In genomic region chr12:9732966-9733461, GRCh38 we compare ENCODE assay signal across 10 cellular contexts. TPM values are rescaled to one million over a fixed set of nuclear protein-coding genes. Genes with fewer than 3 reads are reported as not detected.
DNase-seq lines count a peak whose midpoint lies in the region; ATAC-seq and TF ChIP-seq lines count a peak whose summit lies in the region.
"Had no signal": no experiment of that assay in that cellular context is flagged by ENCODE, and none has a peak within 500 bp of the region (broad histone marks: within the 10 kb centered on the region; RNA-seq: fewer than 3 reads in every experiment).

CLECL1 (minus strand) TSS chr12:9733097.

- H3K27ac Mint-ChIP-seq in activated CD4-positive, alpha-beta T cell treated with anti-CD3 and anti-CD28 coated beads for 36 hours, result peak within 1 kb of the TSS; percentile 84
- peak within 1 kb of the TSS; percentile 86 for H3K27ac Mint-ChIP-seq in T-helper 1 cell treated with Interleukin-12 subunit alpha and Interleukin-12 subunit beta and Interleukin-4 antibody, amounts not matched to agents 30 μg/mL and 1 μg/mL, for 36 hours
- H3K27ac Mint-ChIP-seq in stimulated activated naive B cell treated with anti-CD40 and anti-IgM and Interleukin-4, amounts not matched to agents 10 μg/mL and 1 μg/mL and 100 μg/mL, for 72 hours, result peak within 1 kb of the TSS; percentile 96
- no peak within 1 kb of the TSS for H3K27ac Mint-ChIP-seq in WTC11

- H3K4me1 Mint-ChIP-seq in activated CD4-positive, alpha-beta T cell treated with anti-CD3 and anti-CD28 coated beads for 36 hours, result peaks cover 54% of the 10 kb centered on the region
- peaks cover 48% of the 10 kb centered on the region for H3K4me1 Mint-ChIP-seq in T-helper 1 cell treated with Interleukin-12 subunit alpha and Interleukin-12 subunit beta and Interleukin-4 antibody, amounts not matched to agents 30 μg/mL and 1 μg/mL, for 36 hours (ENCODE audit: low read depth)
- peaks cover 19 to 54% of the 10 kb centered on the region in 2 donors for H3K4me1 Mint-ChIP-seq in stimulated activated naive B cell treated with anti-CD40 and anti-IgM and Interleukin-4, amounts not matched to agents 10 μg/mL and 1 μg/mL and 100 μg/mL, for 72 hours
- H3K4me1 Mint-ChIP-seq in WTC11, result no peaks in the 10 kb centered on the region

- CTCF ChIA-PET in activated CD4-positive, alpha-beta T cell treated with anti-CD3 and anti-CD28 coated beads for 36 hours (lab: Charles Lee), result interaction anchor here (0.7 to 1.6 kb wide), 5 partner anchors 10 to 98 kb away, joined by 3 to 12 read pairs (median 4); no protein-coding TSS in a partner anchor
- CTCF ChIA-PET in WTC11 (lab: Charles Lee), result interaction anchor here (1.6 to 2.0 kb wide), 2 partner anchors 10 to 25 kb away, joined by 3 to 6 read pairs; no protein-coding TSS in a partner anchor

- TF ChIP-seq CTCF in WTC11 (IDR thresholded peaks at IDR 0.05), result no peak

- POLR2A ChIA-PET in activated CD4-positive, alpha-beta T cell treated with anti-CD3 and anti-CD28 coated beads for 36 hours (lab: Charles Lee), result no interaction called here
- POLR2A ChIA-PET in WTC11 (lab: Charles Lee), result no interaction called here

- peaks cover 3% of the 10 kb centered on the region for H3K36me3 Mint-ChIP-seq in activated CD4-positive, alpha-beta T cell treated with anti-CD3 and anti-CD28 coated beads for 36 hours (ENCODE audit: low read depth)
- peaks cover 8% of the 10 kb centered on the region for H3K36me3 Mint-ChIP-seq in T-helper 1 cell treated with Interleukin-12 subunit alpha and Interleukin-12 subunit beta and Interleukin-4 antibody, amounts not matched to agents 30 μg/mL and 1 μg/mL, for 36 hours (ENCODE audit: low read depth)
- H3K36me3 Mint-ChIP-seq in stimulated activated naive B cell treated with anti-CD40 and anti-IgM and Interleukin-4, amounts not matched to agents 10 μg/mL and 1 μg/mL and 100 μg/mL, for 72 hours, result peaks cover 9 to 26% of the 10 kb centered on the region in 2 donors
- H3K36me3 Mint-ChIP-seq in WTC11, result no peaks in the 10 kb centered on the region

- peaks cover 2% of the 10 kb centered on the region for H3K9me3 Mint-ChIP-seq in activated CD4-positive, alpha-beta T cell treated with anti-CD3 and anti-CD28 coated beads for 36 hours (ENCODE audit: low read depth)
- peaks cover 3% of the 10 kb centered on the region for H3K9me3 Mint-ChIP-seq in T-helper 1 cell treated with Interleukin-12 subunit alpha and Interleukin-12 subunit beta and Interleukin-4 antibody, amounts not matched to agents 30 μg/mL and 1 μg/mL, for 36 hours
- H3K9me3 Mint-ChIP-seq in stimulated activated naive B cell treated with anti-CD40 and anti-IgM and Interleukin-4, amounts not matched to agents 10 μg/mL and 1 μg/mL and 100 μg/mL, for 72 hours, result no peaks in the 10 kb centered on the region
- H3K9me3 Mint-ChIP-seq in WTC11, result peaks cover 4% of the 10 kb centered on the region; the same call in 1 of the 2 replicates

- intact Hi-C loops in activated CD4-positive, alpha-beta T cell treated with anti-CD3 and anti-CD28 coated beads for 36 hours (cut with DNase I, micrococcal nuclease), result loop anchor here in 1 of 2 experiments (1.0 to 2.0 kb wide), 2 partner anchors 8 to 98 kb away; no protein-coding TSS in a partner anchor

- ATAC-seq in activated CD4-positive, alpha-beta T cell treated with anti-CD3 and anti-CD28 coated beads for 36 hours, result peak; percentile 79
- ATAC-seq in HG03066 (IDR thresholded peaks at IDR 0.05; ENCODE audit: low read depth, unreplicated experiment), result peak; percentile 40
- peak; percentile 76 to 78 for ATAC-seq in stimulated activated naive B cell treated with anti-CD40 and anti-IgM and Interleukin-4, amounts not matched to agents 10 μg/mL and 1 μg/mL and 100 μg/mL, for 72 hours (replicated peaks)
- ATAC-seq in WTC11, result no peak

- no peaks in the 10 kb centered on the region for H3K27me3 Mint-ChIP-seq in activated CD4-positive, alpha-beta T cell treated with anti-CD3 and anti-CD28 coated beads for 36 hours
- no peaks in the 10 kb centered on the region for H3K27me3 Mint-ChIP-seq in T-helper 1 cell treated with Interleukin-12 subunit alpha and Interleukin-12 subunit beta and Interleukin-4 antibody, amounts not matched to agents 30 μg/mL and 1 μg/mL, for 36 hours (ENCODE audit: low read depth)
- no peaks in the 10 kb centered on the region for H3K27me3 Mint-ChIP-seq in stimulated activated naive B cell treated with anti-CD40 and anti-IgM and Interleukin-4, amounts not matched to agents 10 μg/mL and 1 μg/mL and 100 μg/mL, for 72 hours
- H3K27me3 Mint-ChIP-seq in WTC11 (ENCODE audit: low read depth), result peaks cover 4% of the 10 kb centered on the region; the same call in 1 of the 2 replicates

- no peak for DNase-seq in activated CD4-positive, alpha-beta T cell treated with anti-CD3 and anti-CD28 coated beads for 36 hours
- no peak for DNase-seq in activated CD4-positive, alpha-beta T cell treated with anti-CD3 and anti-CD28 coated beads for 48 hours
- peak; percentile 42 for DNase-seq in stimulated activated naive B cell treated with anti-CD40 and anti-IgM and Interleukin-4, amounts not matched to agents 10 μg/mL and 1 μg/mL and 100 μg/mL, for 72 hours
- DNase-seq in WTC11 (ENCODE audit: low spot score) (no peak), NCI-H2171 (lab: John Stamatoyannopoulos, UW) (no peak), mesenteric fat pad (ENCODE audit: low spot score) (no peak)
- DNase-seq: sigmoid colon had no signal

- H3K4me3 Mint-ChIP-seq in activated CD4-positive, alpha-beta T cell treated with anti-CD3 and anti-CD28 coated beads for 36 hours, result peak within 1 kb of the TSS; percentile 69
- H3K4me3 Mint-ChIP-seq in T-helper 1 cell treated with Interleukin-12 subunit alpha and Interleukin-12 subunit beta and Interleukin-4 antibody, amounts not matched to agents 30 μg/mL and 1 μg/mL, for 36 hours, result peak within 1 kb of the TSS; percentile 83
- H3K4me3 Mint-ChIP-seq in stimulated activated naive B cell treated with anti-CD40 and anti-IgM and Interleukin-4, amounts not matched to agents 10 μg/mL and 1 μg/mL and 100 μg/mL, for 72 hours, result peak within 1 kb of the TSS; percentile 87 to 88
- no peak within 1 kb of the TSS for H3K4me3 Mint-ChIP-seq in WTC11

TF ChIP-seq in WTC11, 78 proteins besides CTCF, POLR2A, EP300 and RAD21 (continues in another document):
- TF ChIP-seq ZMAT4 (CRISPR knock-in tag; IDR thresholded peaks at IDR 0.05) (no peak), HMGXB4 (CRISPR knock-in tag; IDR thresholded peaks at IDR 0.05) (no peak), HMGA2 (CRISPR knock-in tag; IDR thresholded peaks at IDR 0.05) (no peak), CBFB (CRISPR knock-in tag; IDR thresholded peaks at IDR 0.05; ENCODE audit: low read depth) (no peak), FOXP1 (CRISPR knock-in tag; IDR thresholded peaks at IDR 0.05; ENCODE audit: borderline replicate concordance) (no peak), GABPB1 (CRISPR knock-in tag; IDR thresholded peaks at IDR 0.05) (no peak), NR2C2 (CRISPR knock-in tag; IDR thresholded peaks at IDR 0.05) (no peak), ZBTB43 (CRISPR knock-in tag; IDR thresholded peaks at IDR 0.05) (no peak)

RNA-seq across cellular contexts. Expression of gene CLECL1, which starts in this region (rescaled TPM):
- 1 to 10 TPM; 3.1 to 3.8 TPM for total RNA-seq in activated CD4-positive, alpha-beta T cell treated with anti-CD3 and anti-CD28 coated beads for 36 hours
- total RNA-seq in WTC11 (2021) (not detected in 3 replicates), mesenteric fat pad (not detected)
- total RNA-seq: sigmoid colon, temporal lobe had no signal
